23 cellular contexts compared by ENCODE assay signal in genomic region chr11:3226846-3227567, GRCh38. TPM values are rescaled to one million over a fixed set of nuclear protein-coding genes. Genes with fewer than 3 reads are reported as not detected.
"Had no signal": no experiment of that assay in that cellular context is flagged by ENCODE, and none has a peak within 500 bp of the region (broad histone marks: within the 10 kb centered on the region; RNA-seq: fewer than 3 reads in every experiment).

No MANE protein-coding gene starts in this region.

- DNase-seq: activated CD4-positive, alpha-beta T cell treated with anti-CD3 and anti-CD28 coated beads for 48 hours; activated CD8-positive, alpha-beta T cell treated with anti-CD3 and anti-CD28 coated beads, Interleukin-2, amount 10 ng/mL, durations not matched to agents 7 days and 5 days; activated effector memory CD4-positive, alpha-beta T cell treated with Interleukin-2 at 50 U/mL for 16 hours; activated T-cell treated with anti-CD3 and anti-CD28 coated beads, Interleukin-2, amount 50 U/mL, for 48 hours; erythroblast; foreskin melanocyte; left ventricle myocardium superior; naive B cell; stimulated activated CD4-positive, alpha-beta T cell treated with anti-CD3 and anti-CD28 coated beads, Interleukin-2, amount 100 ng/mL, for 24 hours; stimulated activated naive CD4-positive, alpha-beta T cell treated with Interleukin-2 at 50 U/mL for 16 hours; tibial artery; uterus had no signal

- H3K36me3 ChIP-seq: ascending aorta, pancreas, tibial artery, uterus had no signal

- H3K9me3 Mint-ChIP-seq: activated naive CD4-positive, alpha-beta T cell treated with anti-CD3 and anti-CD28 coated beads, Interleukin-2, amount 50 U/mL, for 24 hours; memory B cell; naive B cell; neural crest cell; WTC11 had no signal

- H3K27me3 ChIP-seq: ascending aorta, uterus had no signal

- H3K9me3 ChIP-seq: ascending aorta, pancreas, tibial artery, uterus had no signal

- H3K27ac ChIP-seq: ascending aorta, coronary artery, pancreas, tibial artery, uterus had no signal

- H3K36me3 Mint-ChIP-seq: activated naive CD4-positive, alpha-beta T cell treated with anti-CD3 and anti-CD28 coated beads, Interleukin-2, amount 50 U/mL, for 24 hours; memory B cell; naive B cell; WTC11 had no signal

- H3K27ac Mint-ChIP-seq: activated CD8-positive, alpha-beta T cell treated with anti-CD3 and anti-CD28 coated beads, Interleukin-2, amount 10 ng/mL, durations not matched to agents 7 days and 5 days; activated naive CD4-positive, alpha-beta T cell treated with anti-CD3 and anti-CD28 coated beads, Interleukin-2, amount 50 U/mL, for 24 hours; memory B cell; naive B cell; WTC11 had no signal

- ATAC-seq: activated CD8-positive, alpha-beta T cell treated with anti-CD3 and anti-CD28 coated beads, Interleukin-2, amount 10 ng/mL, durations not matched to agents 7 days and 5 days; left ventricle myocardium superior; pancreas; WTC11 had no signal

- H3K4me1 Mint-ChIP-seq: memory B cell, naive B cell had no signal

- H3K4me3 Mint-ChIP-seq: activated CD8-positive, alpha-beta T cell treated with anti-CD3 and anti-CD28 coated beads, Interleukin-2, amount 10 ng/mL, durations not matched to agents 7 days and 5 days; activated naive CD4-positive, alpha-beta T cell treated with anti-CD3 and anti-CD28 coated beads, Interleukin-2, amount 50 U/mL, for 24 hours; memory B cell; neural crest cell; WTC11 had no signal

- H3K4me1 ChIP-seq: ascending aorta, pancreas, uterus had no signal

- H3K4me3 ChIP-seq: ascending aorta, coronary artery, pancreas, tibial artery, uterus had no signal

RNA-seq across cellular contexts. Expression of gene MRGPRE, which starts 5.2 kb away (rescaled TPM):
- total RNA-seq: activated CD8-positive, alpha-beta T cell treated with anti-CD3 and anti-CD28 coated beads, Interleukin-2, amount 10 ng/mL, durations not matched to agents 7 days and 5 days; ascending aorta; mononuclear cell; neural crest cell; subcutaneous adipose tissue; T-helper 2 cell treated with Interferon-gamma antibody and Interleukin-4, amounts not matched to agents 100 ng/mL and 5 ng/mL, for 36 hours; WTC11 had no signal

RNA-seq across cellular contexts. Expression of gene MRGPRG, which starts 8.4 kb away (rescaled TPM):
- total RNA-seq: activated CD8-positive, alpha-beta T cell treated with anti-CD3 and anti-CD28 coated beads, Interleukin-2, amount 10 ng/mL, durations not matched to agents 7 days and 5 days; ascending aorta; kidney epithelial cell; left ventricle myocardium superior; mononuclear cell; neural crest cell; pancreas; subcutaneous adipose tissue; T-helper 2 cell treated with Interferon-gamma antibody and Interleukin-4, amounts not matched to agents 100 ng/mL and 5 ng/mL, for 36 hours; uterus; WTC11 had no signal
